Comparison of ENCODE assay signal across 8 cellular contexts in genomic region chr10:99532687-99533495, GRCh38. TPM values are rescaled to one million over a fixed set of nuclear protein-coding genes. Genes with fewer than 3 reads are reported as not detected.
DNase-seq lines count a peak whose midpoint lies in the region; ATAC-seq and TF ChIP-seq lines count a peak whose summit lies in the region.

Gene NKX2-3 (plus strand): TSS chr10:99532942. CDS start chr10:99533132, 190 bp downstream.

- no peak within 1 kb of the TSS for H3K27ac ChIP-seq in CD8-positive, alpha-beta T cell (ENCODE audit: low read depth, low read length)
- H3K27ac ChIP-seq in RWPE1: no peak within 1 kb of the TSS
- peak within 1 kb of the TSS in 3 of 4 donors; percentile 11 to 32 (median 31) for H3K27ac ChIP-seq in esophagus squamous epithelium
- H3K27ac ChIP-seq in trophoblast cell (ENCODE audit: low read depth, low read length): peak within 1 kb of the TSS; percentile 98

- H3K27ac Mint-ChIP-seq in CD8-positive, alpha-beta T cell: no peak within 1 kb of the TSS

- H3K4ac ChIP-seq in trophoblast cell (ENCODE audit: low read depth, low read length): no peak within 1 kb of the TSS

- no peak for TF ChIP-seq POLR2A in esophagus squamous epithelium (IDR thresholded peaks at IDR 0.05)

- peaks cover 30% of the 10 kb centered on the region for H3K27me3 ChIP-seq in CD8-positive, alpha-beta T cell (ENCODE audit: insufficient read depth, low read length)
- peaks cover 100% of the 10 kb centered on the region for H3K27me3 ChIP-seq in H7 (ENCODE audit: control insufficient read depth, insufficient read depth, low read length)
- H3K27me3 ChIP-seq in esophagus squamous epithelium: peaks cover 18 to 100% (median 78%) of the 10 kb centered on the region in 4 donors
- peaks cover 49% of the 10 kb centered on the region for H3K27me3 ChIP-seq in trophoblast cell (ENCODE audit: insufficient read depth, low read length)

- peaks cover 74% of the 10 kb centered on the region for H3K27me3 Mint-ChIP-seq in CD8-positive, alpha-beta T cell (ENCODE audit: low read depth)

- peaks cover 63% of the 10 kb centered on the region for H3K4me1 Mint-ChIP-seq in CD8-positive, alpha-beta T cell (ENCODE audit: low read depth)

- peaks cover 22% of the 10 kb centered on the region for H3K4me1 ChIP-seq in CD8-positive, alpha-beta T cell (ENCODE audit: insufficient read depth, low read length)
- H3K4me1 ChIP-seq in esophagus squamous epithelium (peaks cover 33 to 74% (median 41%) of the 10 kb centered on the region in 3 donors), trophoblast cell (ENCODE audit: control insufficient read depth in 1 of 2, insufficient read depth in 2 of 2, low read length in 2 of 2) (peaks cover 40 to 50% of the 10 kb centered on the region in 2 experiments)

- H2AK5ac ChIP-seq in trophoblast cell (ENCODE audit: low read length): peak within 1 kb of the TSS; percentile 5

- no peaks in the 10 kb centered on the region for H3K36me3 Mint-ChIP-seq in CD8-positive, alpha-beta T cell

- H2BK5ac ChIP-seq in trophoblast cell (ENCODE audit: low read depth, low read length, poor library complexity): peak within 1 kb of the TSS; percentile 15

- peaks cover 40% of the 10 kb centered on the region for H3K79me1 ChIP-seq in trophoblast cell (ENCODE audit: low read length)

- intact Hi-C loops in CD8-positive, alpha-beta T cell (cut with DNase I, micrococcal nuclease): no loop called here
- intact Hi-C loops in esophagus squamous epithelium (cut with DNase I): no loop called here

- H2AFZ ChIP-seq in trophoblast cell (ENCODE audit: insufficient read depth, low read length, poor library complexity): peak within 1 kb of the TSS; percentile 1

- H2BK120ac ChIP-seq in trophoblast cell (ENCODE audit: insufficient read depth, low read length, poor library complexity): peak within 1 kb of the TSS; percentile 75

- peak within 1 kb of the TSS; percentile 74 for H3K4me2 ChIP-seq in trophoblast cell (ENCODE audit: low read length)

- no peaks in the 10 kb centered on the region for H3K9me3 ChIP-seq in CD8-positive, alpha-beta T cell (ENCODE audit: low read length)
- no peaks in the 10 kb centered on the region for H3K9me3 ChIP-seq in esophagus squamous epithelium
- peaks cover 12% of the 10 kb centered on the region for H3K9me3 ChIP-seq in trophoblast cell (ENCODE audit: insufficient read depth, low read depth, low read length)

- peak within 1 kb of the TSS; percentile 52 for H4K12ac ChIP-seq in trophoblast cell (ENCODE audit: low read depth, low read length)

- peak within 1 kb of the TSS; percentile 42 for H3K4me3 Mint-ChIP-seq in CD8-positive, alpha-beta T cell

- no peak for TF ChIP-seq CTCF in CD8-positive, alpha-beta T cell (IDR thresholded peaks at IDR 0.05)
- no peak for TF ChIP-seq CTCF in RWPE1 (conservative IDR thresholded peaks at IDR 0.05; ENCODE audit: low read depth)
- TF ChIP-seq CTCF in esophagus squamous epithelium (IDR thresholded peaks at IDR 0.05): no peak

- H2BK12ac ChIP-seq in trophoblast cell (ENCODE audit: low read length): peak within 1 kb of the TSS; percentile 96

- DNase-seq in CD8-positive, alpha-beta T cell: no peak
- DNase-seq in H7 (peak; percentile 93), RWPE1 (ENCODE audit: low spot score) (peak; percentile 71), esophagus squamous epithelium (lab: John Stamatoyannopoulos, UW) (no peak), trophoblast cell (no peak)

- H4K8ac ChIP-seq in trophoblast cell (ENCODE audit: low read depth, low read length): peak within 1 kb of the TSS; percentile 87

- H3K18ac ChIP-seq in trophoblast cell (ENCODE audit: low read length): peak within 1 kb of the TSS; percentile 98

- no peaks in the 10 kb centered on the region for H3K9me3 Mint-ChIP-seq in CD8-positive, alpha-beta T cell

- H4K91ac ChIP-seq in trophoblast cell (ENCODE audit: low read depth, low read length): peak within 1 kb of the TSS; percentile 98

- peak within 1 kb of the TSS; percentile 75 for H3K9ac ChIP-seq in trophoblast cell (ENCODE audit: low read length)

- H3K14ac ChIP-seq in trophoblast cell (ENCODE audit: low read length): peak within 1 kb of the TSS; percentile 22

- no peak within 1 kb of the TSS for H3K4me3 ChIP-seq in CD8-positive, alpha-beta T cell (ENCODE audit: low read depth, low read length)
- H3K4me3 ChIP-seq in H7 (ENCODE audit: insufficient read depth, low read depth, low read length): no peak within 1 kb of the TSS
- H3K4me3 ChIP-seq in esophagus squamous epithelium: peak within 1 kb of the TSS in 3 of 4 donors; percentile 23 to 57 (median 29)
- H3K4me3 ChIP-seq in trophoblast cell (ENCODE audit: low read depth, low read length): peak within 1 kb of the TSS; percentile 78

- peaks cover 8% of the 10 kb centered on the region for H3K79me2 ChIP-seq in trophoblast cell (ENCODE audit: control insufficient read depth, insufficient read depth, low read length, poor library complexity)

- CTCF ChIA-PET in CD8-positive, alpha-beta T cell (lab: Charles Lee): no interaction called here
- CTCF ChIA-PET in RWPE1 (lab: Yijun Ruan, JAX): no interaction called here

- no peaks in the 10 kb centered on the region for H3K36me3 ChIP-seq in CD8-positive, alpha-beta T cell (ENCODE audit: insufficient read depth, low read length)
- H3K36me3 ChIP-seq in H7 (replicated peaks; ENCODE audit: control insufficient read depth, insufficient read depth, low read length): no peaks in the 10 kb centered on the region
- H3K36me3 ChIP-seq in esophagus squamous epithelium: no peaks in the 10 kb centered on the region
- H3K36me3 ChIP-seq in trophoblast cell (ENCODE audit: control insufficient read depth in 1 of 2, insufficient read depth in 2 of 2, low read length in 2 of 2): no peaks in the 10 kb centered on the region

- POLR2A ChIA-PET in CD8-positive, alpha-beta T cell (lab: Charles Lee): interaction anchor here (0.8 kb wide), 1 partner anchor 9 kb away, joined by 4 read pairs; no protein-coding TSS in a partner anchor
- POLR2A ChIA-PET in RWPE1 (lab: Yijun Ruan, JAX; ENCODE audit: low non-redundant PET): no interaction called here

- H3K23ac ChIP-seq in trophoblast cell (ENCODE audit: low read length): peak within 1 kb of the TSS; percentile 24

- WGBS in esophagus squamous epithelium, 2 donors: 8 to 20% methylated on average over 6 to 22 of the region's 51 CpGs
- WGBS in trophoblast cell (ENCODE audit: extremely low coverage, insufficient coverage, insufficient read length): no CpG with 5 or more reads among the region's 51 CpGs

- peak; percentile 49 for ATAC-seq in CD8-positive, alpha-beta T cell
- ATAC-seq in GM18511 (IDR thresholded peaks at IDR 0.05; ENCODE audit: unreplicated experiment) (no peak), HG03342 (IDR thresholded peaks at IDR 0.05; ENCODE audit: unreplicated experiment) (no peak), HG03196 (IDR thresholded peaks at IDR 0.05; ENCODE audit: unreplicated experiment) (no peak)

RNA-seq across cellular contexts. Expression of gene NKX2-3, which starts in this region (rescaled TPM):
- total RNA-seq in CD8-positive, alpha-beta T cell: not detected
- not detected in 2 replicates for total RNA-seq in H7 (2014; rRNA removed; shearing (Covaris generic))
- total RNA-seq in esophagus squamous epithelium: under 1 TPM in 2 of 4 donors, not detected in 2; 0.19 to 0.40 TPM
- 6.7 and 7.6 TPM in 2 replicates for polyA plus RNA-seq in trophoblast cell (2013)

Comparison
In these comparisons a context has a peak if more than half of its experiments do, and no peak if none do; other contexts are left out.
1. Peak in ATAC-seq in CD8-positive, alpha-beta T cell; RNA of the gene not detected or under 1 TPM.
2. Peak in DNase-seq in H7; RNA of the gene not detected or under 1 TPM.
3. H3K27ac ChIP-seq: peak in esophagus squamous epithelium (3 of 4) and trophoblast cell (single experiment); none in CD8-positive, alpha-beta T cell (single experiment) and RWPE1 (single experiment).
4. H3K4me3 ChIP-seq: peak in esophagus squamous epithelium (3 of 4) and trophoblast cell (single experiment); none in CD8-positive, alpha-beta T cell (single experiment) and H7 (single experiment).